10 cellular contexts compared by ENCODE assay signal in the genomic region with DNA sequence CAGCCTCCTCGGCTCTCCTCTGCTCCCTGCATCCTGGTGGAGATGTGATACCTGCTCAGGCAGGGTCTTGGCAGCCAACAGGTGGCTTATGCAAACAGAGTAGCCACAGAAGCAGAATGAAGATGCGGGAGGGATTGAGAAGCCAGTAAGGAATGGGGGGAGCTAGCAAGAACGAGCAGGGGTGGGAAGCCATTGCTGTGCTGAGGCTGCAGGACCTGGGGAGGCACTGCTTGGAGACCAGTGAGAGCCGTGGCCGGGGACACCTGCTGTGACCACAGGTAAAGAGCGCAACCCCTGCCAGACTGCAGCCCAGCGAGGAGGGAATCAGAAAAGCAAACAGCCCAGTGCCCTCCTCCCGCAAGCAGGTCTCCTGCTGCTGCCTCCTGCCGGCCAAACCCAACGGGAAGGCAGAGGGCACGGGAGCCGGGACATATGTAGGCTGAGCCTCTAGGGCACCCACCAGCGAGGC. TPM values are rescaled to one million over a fixed set of nuclear protein-coding genes. Genes with fewer than 3 reads are reported as not detected.
DNase-seq lines count a peak whose midpoint lies in the region; ATAC-seq, FAIRE-seq and TF ChIP-seq lines count a peak whose summit lies in the region.
"Had no signal": no experiment of that assay in that cellular context is flagged by ENCODE, and none has a peak within 500 bp of the region (broad histone marks: within the 10 kb centered on the region; RNA-seq: fewer than 3 reads in every experiment).

No MANE protein-coding gene starts in this region.

- DNase-seq in DMS79 (lab: John Stamatoyannopoulos, UW) (peak; percentile 38), KBM-7 (peak; percentile 37), mesothelial cell of epicardium (ENCODE audit: low spot score in 2 of 2, unreplicated experiment in 2 of 2) (no peak), ascending aorta (ENCODE audit: low spot score in 2 of 2) (no peak), HTR-8/SVneo (ENCODE audit: insufficient read length, low spot score) (no peak)
- DNase-seq in activated naive CD8-positive, alpha-beta T cell treated with anti-CD3 and anti-CD28 coated beads, Interleukin-2, amount 50 U/mL, for 24 hours = peak; percentile 28

- no peaks in the 10 kb centered on the region for H3K36me3 ChIP-seq in ascending aorta
- no peaks in the 10 kb centered on the region for H3K36me3 ChIP-seq in gastroesophageal sphincter

- peaks cover 2% of the 10 kb centered on the region for H3K4me1 Mint-ChIP-seq in activated naive CD8-positive, alpha-beta T cell treated with anti-CD3 and anti-CD28 coated beads, Interleukin-2, amount 50 U/mL, for 24 hours
- H3K4me1 Mint-ChIP-seq in mesothelial cell of epicardium = no peaks in the 10 kb centered on the region

- H3K9me3 ChIP-seq in ascending aorta (no peaks in the 10 kb centered on the region), gastroesophageal sphincter (no peaks in the 10 kb centered on the region)

- in situ Hi-C loops in KBM-7 (cut with MboI; ENCODE audit: low pct_unique_long_range_greater_than_20kb, low sequenced_read_pairs) = loop anchor here (25.0 kb wide), 1 partner anchor 833 kb away; a partner anchor contains a TSS

- no peak overlapping the region for H3K4me3 Mint-ChIP-seq in activated naive CD8-positive, alpha-beta T cell treated with anti-CD3 and anti-CD28 coated beads, Interleukin-2, amount 50 U/mL, for 24 hours
- H3K4me3 Mint-ChIP-seq in mesothelial cell of epicardium = no peak overlapping the region
- H3K4me3 Mint-ChIP-seq: central memory CD8-positive, alpha-beta T cell had no signal

- intact Hi-C loops in ascending aorta (cut with DNase I) = no loop called here

- no peak overlapping the region for H3K27ac ChIP-seq in ascending aorta
- H3K27ac ChIP-seq in gastroesophageal sphincter = no peak overlapping the region

- no peaks in the 10 kb centered on the region for H3K4me1 ChIP-seq in ascending aorta
- peaks cover 0 to 5% (median 0%) of the 10 kb centered on the region in 3 donors for H3K4me1 ChIP-seq in gastroesophageal sphincter

- WGBS in gastroesophageal sphincter (ENCODE audit: low coverage in 1 of 2), 2 donors = 10 to 24% methylated on average over 6 to 7 of the region's 13 CpGs

- H3K27me3 Mint-ChIP-seq in activated naive CD8-positive, alpha-beta T cell treated with anti-CD3 and anti-CD28 coated beads, Interleukin-2, amount 50 U/mL, for 24 hours = peaks cover 16% of the 10 kb centered on the region
- H3K27me3 Mint-ChIP-seq in mesothelial cell of epicardium (ENCODE audit: low read depth) = peaks cover 39% of the 10 kb centered on the region

- no peak overlapping the region for H3K27ac Mint-ChIP-seq in activated naive CD8-positive, alpha-beta T cell treated with anti-CD3 and anti-CD28 coated beads, Interleukin-2, amount 50 U/mL, for 24 hours
- no peak overlapping the region for H3K27ac Mint-ChIP-seq in mesothelial cell of epicardium

- H3K27me3 ChIP-seq in ascending aorta (no peaks in the 10 kb centered on the region), gastroesophageal sphincter (peaks cover 80% of the 10 kb centered on the region)

- ATAC-seq in activated naive CD8-positive, alpha-beta T cell treated with anti-CD3 and anti-CD28 coated beads, Interleukin-2, amount 50 U/mL, for 24 hours = peak; percentile 38
- ATAC-seq in gastroesophageal sphincter (no peak), GM19397 (IDR thresholded peaks at IDR 0.05; ENCODE audit: unreplicated experiment) (no peak)

- no peaks in the 10 kb centered on the region for H3K9me3 Mint-ChIP-seq in activated naive CD8-positive, alpha-beta T cell treated with anti-CD3 and anti-CD28 coated beads, Interleukin-2, amount 50 U/mL, for 24 hours
- no peaks in the 10 kb centered on the region for H3K9me3 Mint-ChIP-seq in mesothelial cell of epicardium
- H3K9me3 Mint-ChIP-seq: central memory CD8-positive, alpha-beta T cell had no signal

- no peaks in the 10 kb centered on the region for H3K36me3 Mint-ChIP-seq in activated naive CD8-positive, alpha-beta T cell treated with anti-CD3 and anti-CD28 coated beads, Interleukin-2, amount 50 U/mL, for 24 hours (ENCODE audit: low read depth)
- H3K36me3 Mint-ChIP-seq in mesothelial cell of epicardium = no peaks in the 10 kb centered on the region

- no peak overlapping the region for H3K4me3 ChIP-seq in ascending aorta
- no peak overlapping the region for H3K4me3 ChIP-seq in gastroesophageal sphincter

- no peak for TF ChIP-seq POLR2A in gastroesophageal sphincter (IDR thresholded peaks at IDR 0.05)

- no peak for FAIRE-seq in HTR-8/SVneo (lab: Jason Lieb, UNC)

- peak; percentile 16 for TF ChIP-seq CTCF in mesothelial cell of epicardium (IDR thresholded peaks at IDR 0.05; ENCODE audit: unreplicated experiment)
- TF ChIP-seq CTCF in ascending aorta (IDR thresholded peaks at IDR 0.05) = peak in 1 of 3 experiments; percentile 16
- TF ChIP-seq CTCF in gastroesophageal sphincter (IDR thresholded peaks at IDR 0.05) = no peak

- no peak for TF ChIP-seq EP300 in gastroesophageal sphincter (IDR thresholded peaks at IDR 0.05)

RNA-seq across cellular contexts. Expression of a gene that starts 14.7 kb away (rescaled TPM):
- not detected in 3 replicates for total RNA-seq in mesothelial cell of epicardium
- total RNA-seq in ascending aorta = not detected
- total RNA-seq in gastroesophageal sphincter = not detected
- total RNA-seq: pulmonary artery endothelial cell had no signal

RNA-seq across cellular contexts. Expression of a gene that starts 24.0 kb away (rescaled TPM):
- total RNA-seq in mesothelial cell of epicardium (12.1 to 13.9 TPM (median 12.2 TPM) in 3 replicates), ascending aorta (not detected), gastroesophageal sphincter (under 1 TPM in 2 of 4 donors, not detected in 2; 0.31 to 0.59 TPM)

Comparison
In these comparisons a context has a peak if more than half of its experiments do, and no peak if none do; other contexts are left out.
1. DNase-seq: peak in DMS79 (single experiment), KBM-7 (single experiment) and activated naive CD8-positive, alpha-beta T cell treated with anti-CD3 and anti-CD28 coated beads, Interleukin-2, amount 50 U/mL, for 24 hours (single experiment); none in mesothelial cell of epicardium (0 of 2), ascending aorta (0 of 2) and HTR-8/SVneo (single experiment).